ENCODE assay signal across 15 cellular contexts in the genomic region with DNA sequence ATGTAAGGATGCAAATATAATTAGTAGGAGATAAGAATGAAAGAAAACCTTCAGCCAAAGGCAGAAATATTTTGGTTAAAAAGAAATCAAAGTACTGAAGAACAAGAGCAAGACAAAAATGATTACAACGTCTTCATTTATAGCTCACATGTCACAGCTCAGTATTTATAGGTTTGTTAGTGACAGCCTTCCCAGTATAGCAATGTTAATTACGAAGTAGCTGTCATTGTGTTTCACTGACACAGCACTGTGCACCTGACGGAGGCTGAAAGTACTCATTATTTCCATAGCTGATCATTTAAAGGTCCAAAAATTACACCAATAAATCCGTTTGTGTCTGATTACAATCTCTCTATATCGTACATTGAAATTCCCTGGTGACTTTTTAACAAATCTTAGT. TPM values are rescaled to one million over a fixed set of nuclear protein-coding genes. Genes with fewer than 3 reads are reported as not detected.
DNase-seq lines count a peak whose midpoint lies in the region; ATAC-seq and TF ChIP-seq lines count a peak whose summit lies in the region.
"Had no signal": no experiment of that assay in that cellular context is flagged by ENCODE, and none has a peak within 500 bp of the region (broad histone marks: within the 10 kb centered on the region; RNA-seq: fewer than 3 reads in every experiment).

No MANE protein-coding gene starts in this region.

- DNase-seq in OCI-LY7 (ENCODE audit: low spot score): peak; percentile 15
- DNase-seq in iPS-NIHi7 (ENCODE audit: extremely low spot score): no peak
- DNase-seq in AG08396 (ENCODE audit: low spot score): no peak
- DNase-seq: BE2C; CD4-positive, alpha-beta memory T cell; DMS79; EL; GM23248; H7 had no signal

- H2AFZ ChIP-seq in OCI-LY7 (ENCODE audit: low read length) (peak overlapping the region; percentile 96), parathyroid adenoma (peak overlapping the region; percentile 22)
- H2AFZ ChIP-seq: GM23248 had no signal

- TF ChIP-seq CTCF in DOHH2 (IDR thresholded peaks at IDR 0.05; ENCODE audit: low read depth, low read length, poor library complexity, severe bottlenecking) (no peak), HEK293 (tag by site-specific recombination; IDR thresholded peaks at IDR 0.05) (no peak), OCI-LY7 (conservative IDR thresholded peaks at IDR 0.05; ENCODE audit: low read length) (no peak), parathyroid adenoma (IDR thresholded peaks at IDR 0.05) (no peak)

- CTCF ChIA-PET in HEK293 (lab: Yijun Ruan, JAX): interaction anchor here (0.7 kb wide), 1 partner anchor 1908 kb away, joined by 3 read pairs; no protein-coding TSS in a partner anchor
- CTCF ChIA-PET in OCI-LY7 (lab: Charles Lee; ENCODE audit: unreplicated experiment): no interaction called here

- no peak overlapping the region for H3K9ac ChIP-seq in parathyroid adenoma
- H3K9ac ChIP-seq: GM23248 had no signal

- H4K20me1 ChIP-seq in DOHH2 (ENCODE audit: control insufficient read depth, insufficient read depth, low read depth, low read length) (no peaks in the 10 kb centered on the region), OCI-LY7 (ENCODE audit: insufficient read depth, low read length) (no peaks in the 10 kb centered on the region)

- H3K79me2 ChIP-seq in DOHH2 (ENCODE audit: control insufficient read depth, low read length) (no peaks in the 10 kb centered on the region), OCI-LY7 (ENCODE audit: insufficient read depth, low read depth, low read length) (no peaks in the 10 kb centered on the region), parathyroid adenoma (no peaks in the 10 kb centered on the region)

- peaks cover 18% of the 10 kb centered on the region for H3K4me1 ChIP-seq in DOHH2 (ENCODE audit: control insufficient read depth, low read length)
- no peaks in the 10 kb centered on the region for H3K4me1 ChIP-seq in HEK293 (ENCODE audit: control insufficient read depth, insufficient read depth, low read length)
- H3K4me1 ChIP-seq in OCI-LY7 (ENCODE audit: insufficient read depth, low read length, poor library complexity, severe bottlenecking): peaks cover 8% of the 10 kb centered on the region
- no peaks in the 10 kb centered on the region for H3K4me1 ChIP-seq in parathyroid adenoma
- H3K4me1 ChIP-seq: BE2C had no signal

- H3K9me2 ChIP-seq in DOHH2 (replicated peaks; ENCODE audit: control insufficient read depth, low read length) (no peaks in the 10 kb centered on the region), OCI-LY7 (ENCODE audit: insufficient read depth, low read length) (no peaks in the 10 kb centered on the region)

- H3K4me3 ChIP-seq in DOHH2 (ENCODE audit: low read length) (peak overlapping the region; percentile 28; the same call in 1 of the 2 replicates), HEK293 (ENCODE audit: low read depth, low read length) (no peak overlapping the region), OCI-LY7 (ENCODE audit: low read depth, low read length, poor library complexity, severe bottlenecking) (no peak overlapping the region), parathyroid adenoma (ENCODE audit: low read depth, low read length) (no peak overlapping the region)
- H3K4me3 ChIP-seq: GM23248 had no signal

- no peak for ATAC-seq in HG02798 (IDR thresholded peaks at IDR 0.05; ENCODE audit: poor library complexity, unreplicated experiment)
- ATAC-seq: HepG2 had no signal

- no TSS peak for BruUV-seq in OCI-LY7 (replicated peaks; lab: Mats Ljungman, UMichigan)

- H3K4me2 ChIP-seq in DOHH2 (ENCODE audit: low read length) (peak overlapping the region; percentile 47), OCI-LY7 (ENCODE audit: low read length) (peak overlapping the region; percentile 50), parathyroid adenoma (ENCODE audit: low read length) (no peak overlapping the region)

- POLR2A ChIA-PET in HEK293 (lab: Yijun Ruan, JAX) (interaction anchor here (1.2 kb wide), 1 partner anchor 12 kb away, joined by 3 read pairs; no protein-coding TSS in a partner anchor), OCI-LY7 (lab: Charles Lee) (interaction anchor here (0.5 to 2.3 kb wide), 7 partner anchors 15 to 764 kb away, joined by 3 to 6 read pairs (median 3); no protein-coding TSS in a partner anchor)

- intact Hi-C loops in OCI-LY7 (cut with micrococcal nuclease; ENCODE audit: unreplicated experiment): no loop called here

- no peaks in the 10 kb centered on the region for H3K9me3 ChIP-seq in DOHH2 (ENCODE audit: control insufficient read depth, insufficient read depth, low read length)
- no peaks in the 10 kb centered on the region for H3K9me3 ChIP-seq in HEK293 (ENCODE audit: control insufficient read depth, insufficient read depth, low read depth, low read length)
- no peaks in the 10 kb centered on the region for H3K9me3 ChIP-seq in OCI-LY7 (ENCODE audit: low read length)
- H3K9me3 ChIP-seq in parathyroid adenoma (ENCODE audit: control insufficient read depth, low read length): no peaks in the 10 kb centered on the region
- H3K9me3 ChIP-seq: BE2C had no signal

- H3F3A ChIP-seq in DOHH2 (ENCODE audit: control insufficient read depth, insufficient read depth): no peaks in the 10 kb centered on the region

- no peaks in the 10 kb centered on the region for H3K36me3 ChIP-seq in DOHH2 (ENCODE audit: control insufficient read depth, low read length)
- H3K36me3 ChIP-seq in HEK293 (ENCODE audit: control insufficient read depth in 2 of 2, insufficient read depth in 1 of 2, low read length in 2 of 2): no peaks in the 10 kb centered on the region
- no peaks in the 10 kb centered on the region for H3K36me3 ChIP-seq in OCI-LY7 (ENCODE audit: insufficient read depth, low read length)
- no peaks in the 10 kb centered on the region for H3K36me3 ChIP-seq in parathyroid adenoma (ENCODE audit: control insufficient read depth, insufficient read depth, low read length)
- H3K36me3 ChIP-seq: BE2C had no signal

- no peaks in the 10 kb centered on the region for H3K27me3 ChIP-seq in DOHH2 (ENCODE audit: control insufficient read depth, low read length)
- H3K27me3 ChIP-seq in parathyroid adenoma (ENCODE audit: control insufficient read depth, insufficient read depth, low read length): no peaks in the 10 kb centered on the region
- H3K27me3 ChIP-seq: BE2C had no signal

- H3K27ac ChIP-seq in DOHH2 (ENCODE audit: low read depth, low read length): no peak overlapping the region
- no peak overlapping the region for H3K27ac ChIP-seq in HEK293 (ENCODE audit: extremely low read depth, low read depth, low read length)
- H3K27ac ChIP-seq in OCI-LY7 (ENCODE audit: low read depth, low read length, poor library complexity, severe bottlenecking): no peak overlapping the region
- H3K27ac ChIP-seq in parathyroid adenoma: no peak overlapping the region
- H3K27ac ChIP-seq: C4-2B, GM23248 had no signal

TF ChIP-seq in HEK293, 187 proteins besides CTCF, POLR2A, EP300 and RAD21 (continues in another document):
- TF ChIP-seq ZNF221 (tag by site-specific recombination; IDR thresholded peaks at IDR 0.05; ENCODE audit: borderline replicate concordance): no peak
- TF ChIP-seq, protein P1, sequence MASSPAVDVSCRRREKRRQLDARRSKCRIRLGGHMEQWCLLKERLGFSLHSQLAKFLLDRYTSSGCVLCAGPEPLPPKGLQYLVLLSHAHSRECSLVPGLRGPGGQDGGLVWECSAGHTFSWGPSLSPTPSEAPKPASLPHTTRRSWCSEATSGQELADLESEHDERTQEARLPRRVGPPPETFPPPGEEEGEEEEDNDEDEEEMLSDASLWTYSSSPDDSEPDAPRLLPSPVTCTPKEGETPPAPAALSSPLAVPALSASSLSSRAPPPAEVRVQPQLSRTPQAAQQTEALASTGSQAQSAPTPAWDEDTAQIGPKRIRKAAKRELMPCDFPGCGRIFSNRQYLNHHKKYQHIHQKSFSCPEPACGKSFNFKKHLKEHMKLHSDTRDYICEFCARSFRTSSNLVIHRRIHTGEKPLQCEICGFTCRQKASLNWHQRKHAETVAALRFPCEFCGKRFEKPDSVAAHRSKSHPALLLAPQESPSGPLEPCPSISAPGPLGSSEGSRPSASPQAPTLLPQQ (tag by site-specific recombination; IDR thresholded peaks at IDR 0.05): no peak
- TF ChIP-seq ZNF664 (tag by site-specific recombination; IDR thresholded peaks at IDR 0.05): peak; percentile 80
- TF ChIP-seq SP7 (tag by site-specific recombination; IDR thresholded peaks at IDR 0.05): 0 out of 2 replicates have a peak, but pooled peaks have one; percentile 46
- TF ChIP-seq OSR2 (tag by site-specific recombination; IDR thresholded peaks at IDR 0.05): 0 out of 2 replicates have a peak, but pooled peaks have one; percentile 20
- no peak for TF ChIP-seq GLIS1 (tag by site-specific recombination; IDR thresholded peaks at IDR 0.05)
- TF ChIP-seq, protein P2, sequence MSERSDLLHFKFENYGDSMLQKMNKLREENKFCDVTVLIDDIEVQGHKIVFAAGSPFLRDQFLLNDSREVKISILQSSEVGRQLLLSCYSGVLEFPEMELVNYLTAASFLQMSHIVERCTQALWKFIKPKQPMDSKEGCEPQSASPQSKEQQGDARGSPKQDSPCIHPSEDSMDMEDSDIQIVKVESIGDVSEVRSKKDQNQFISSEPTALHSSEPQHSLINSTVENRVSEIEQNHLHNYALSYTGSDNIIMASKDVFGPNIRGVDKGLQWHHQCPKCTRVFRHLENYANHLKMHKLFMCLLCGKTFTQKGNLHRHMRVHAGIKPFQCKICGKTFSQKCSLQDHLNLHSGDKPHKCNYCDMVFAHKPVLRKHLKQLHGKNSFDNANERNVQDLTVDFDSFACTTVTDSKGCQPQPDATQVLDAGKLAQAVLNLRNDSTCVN (tag by site-specific recombination; optimal IDR thresholded peaks at IDR 0.05): no peak
- no peak for TF ChIP-seq ZNF830 (tag by site-specific recombination; IDR thresholded peaks at IDR 0.05; ENCODE audit: low read depth)
- TF ChIP-seq ZNF707 (tag by site-specific recombination; IDR thresholded peaks at IDR 0.05): no peak
- no peak for TF ChIP-seq ZIC2 (tag by site-specific recombination; IDR thresholded peaks at IDR 0.05)
- no peak for TF ChIP-seq ZSCAN23 (tag by site-specific recombination; IDR thresholded peaks at IDR 0.05)
- TF ChIP-seq FEZF1 (tag by site-specific recombination; IDR thresholded peaks at IDR 0.05): peak; percentile 46; the same call in 1 of the 2 replicates
- no peak for TF ChIP-seq ZBTB1 (tag by site-specific recombination; IDR thresholded peaks at IDR 0.05)
- no peak for TF ChIP-seq ZSCAN30 (tag by site-specific recombination; IDR thresholded peaks at IDR 0.05)

RNA-seq across cellular contexts. Expression of gene OSTN, which starts 0.6 kb away (rescaled TPM):
- not detected in 2 replicates for total RNA-seq in OCI-LY7 (2014; rRNA removed; shearing (Covaris generic))
- total RNA-seq in OCI-LY7 (2022): not detected in 2 replicates
- total RNA-seq: CD4-positive, alpha-beta memory T cell; GM23248; H7; HepG2 had no signal
